ENCODE assay signal across 12 cellular contexts in genomic region chr2:145751155-145751554, GRCh38.
DNase-seq lines count a peak whose midpoint lies in the region; ATAC-seq and TF ChIP-seq lines count a peak whose summit lies in the region.
"Had no signal": no experiment of that assay in that cellular context is flagged by ENCODE, and none has a peak within 500 bp of the region (broad histone marks: within the 10 kb centered on the region; RNA-seq: fewer than 3 reads in every experiment).

No MANE protein-coding gene starts in this region.

- no peaks in the 10 kb centered on the region for H3K9me2 ChIP-seq in Karpas-422 (replicated peaks; ENCODE audit: insufficient read depth, low read length)

- no peak overlapping the region for H4K8ac ChIP-seq in neuronal stem cell (ENCODE audit: low read depth, low read length)

- H4K20me1 ChIP-seq in BLaER1 (no peaks in the 10 kb centered on the region), Karpas-422 (ENCODE audit: insufficient read depth, low read depth, low read length) (no peaks in the 10 kb centered on the region)

- H2AK5ac ChIP-seq in neuronal stem cell (ENCODE audit: low read depth, low read length) = no peak overlapping the region

- H3K27ac Mint-ChIP-seq in activated CD4-positive, alpha-beta T cell treated with anti-CD3 and anti-CD28 coated beads, Interleukin-2, amount 10 ng/mL, durations not matched to agents 7 days and 5 days = no peak overlapping the region

- peaks cover 2% of the 10 kb centered on the region for H3K27me3 Mint-ChIP-seq in activated CD4-positive, alpha-beta T cell treated with anti-CD3 and anti-CD28 coated beads, Interleukin-2, amount 10 ng/mL, durations not matched to agents 7 days and 5 days

- H2BK15ac ChIP-seq in neuronal stem cell (ENCODE audit: low read length) = no peak overlapping the region

- H2BK120ac ChIP-seq in neuronal stem cell (ENCODE audit: low read depth, low read length) = no peak overlapping the region

- no peak overlapping the region for H3K23ac ChIP-seq in neuronal stem cell (ENCODE audit: low read depth, low read length, poor library complexity)

- H3K36me3 Mint-ChIP-seq in activated CD4-positive, alpha-beta T cell treated with anti-CD3 and anti-CD28 coated beads, Interleukin-2, amount 10 ng/mL, durations not matched to agents 7 days and 5 days (ENCODE audit: low read depth) = no peaks in the 10 kb centered on the region

- no peaks in the 10 kb centered on the region for H3K36me3 ChIP-seq in BLaER1
- H3K36me3 ChIP-seq in Karpas-422 (ENCODE audit: insufficient read depth, low read length) = no peaks in the 10 kb centered on the region
- no peaks in the 10 kb centered on the region for H3K36me3 ChIP-seq in neuronal stem cell (replicated peaks in 1 of 2; ENCODE audit: control insufficient read depth in 2 of 2, insufficient read depth in 2 of 2, low read length in 2 of 2)
- H3K36me3 ChIP-seq: pancreas had no signal

- POLR2A ChIA-PET in activated CD4-positive, alpha-beta T cell treated with anti-CD3 and anti-CD28 coated beads, Interleukin-2, amount 10 ng/mL, durations not matched to agents 7 days and 5 days (lab: Charles Lee) = no interaction called here

- H3K27ac ChIP-seq in BLaER1 = no peak overlapping the region
- H3K27ac ChIP-seq in Karpas-422 (ENCODE audit: low read length) = peak overlapping the region; percentile 92
- H3K27ac ChIP-seq in neuronal stem cell (replicated peaks; ENCODE audit: low read length) = no peak overlapping the region
- H3K27ac ChIP-seq: epithelial cell of prostate had no signal

- H3K27me3 ChIP-seq in BLaER1 = no peaks in the 10 kb centered on the region
- H3K27me3 ChIP-seq in Karpas-422 (ENCODE audit: low read length) = no peaks in the 10 kb centered on the region
- no peaks in the 10 kb centered on the region for H3K27me3 ChIP-seq in neuronal stem cell (ENCODE audit: control insufficient read depth in 3 of 3, insufficient read depth in 3 of 3, low read depth in 1 of 3, low read length in 3 of 3)
- H3K27me3 ChIP-seq: pancreas had no signal

- H3K14ac ChIP-seq in neuronal stem cell (ENCODE audit: low read length) = no peak overlapping the region

- H3K4me1 ChIP-seq in BLaER1 (peaks cover 39% of the 10 kb centered on the region), Karpas-422 (ENCODE audit: low read length) (peaks cover 56% of the 10 kb centered on the region), neuronal stem cell (ENCODE audit: control insufficient read depth in 2 of 2, insufficient read depth in 1 of 2, low read depth in 1 of 2, low read length in 2 of 2) (peaks cover 6 to 9% of the 10 kb centered on the region in 2 donors)

- H3K79me2 ChIP-seq in Karpas-422 (ENCODE audit: low read length) = no peaks in the 10 kb centered on the region

- H4K91ac ChIP-seq in neuronal stem cell (ENCODE audit: low read depth, low read length, poor library complexity) = no peak overlapping the region

- WGBS in neuronal stem cell (ENCODE audit: extremely low coverage in 2 of 2, insufficient read length in 2 of 2, insufficient replicate concordance in 1 of 2), 2 donors = no CpG with 5 or more reads among the region's 1 CpG

- H3K9me3 Mint-ChIP-seq in activated CD4-positive, alpha-beta T cell treated with anti-CD3 and anti-CD28 coated beads, Interleukin-2, amount 10 ng/mL, durations not matched to agents 7 days and 5 days = no peaks in the 10 kb centered on the region

- H2BK5ac ChIP-seq in neuronal stem cell (ENCODE audit: low read length) = no peak overlapping the region

- peaks cover 14% of the 10 kb centered on the region for H3K4me1 Mint-ChIP-seq in activated CD4-positive, alpha-beta T cell treated with anti-CD3 and anti-CD28 coated beads, Interleukin-2, amount 10 ng/mL, durations not matched to agents 7 days and 5 days

- H3K9ac ChIP-seq in BLaER1 (no peak overlapping the region), Karpas-422 (ENCODE audit: low read length) (peak overlapping the region; percentile 52), neuronal stem cell (ENCODE audit: low read depth, low read length, poor library complexity) (no peak overlapping the region)

- no peaks in the 10 kb centered on the region for H3K79me1 ChIP-seq in neuronal stem cell (ENCODE audit: low read depth, low read length)

- H3K4me2 ChIP-seq in BLaER1 = peak overlapping the region; percentile 71
- peak overlapping the region; percentile 70 for H3K4me2 ChIP-seq in Karpas-422 (ENCODE audit: low read depth, low read length, poor library complexity, severe bottlenecking)
- H3K4me2 ChIP-seq in neuronal stem cell (ENCODE audit: insufficient read depth, low read length, poor library complexity, severe bottlenecking) = no peak overlapping the region

- no peak overlapping the region for H3K4me3 Mint-ChIP-seq in activated CD4-positive, alpha-beta T cell treated with anti-CD3 and anti-CD28 coated beads, Interleukin-2, amount 10 ng/mL, durations not matched to agents 7 days and 5 days

- DNase-seq in Karpas-422 = no peak
- peak; percentile 49 for DNase-seq in choroid plexus epithelial cell (ENCODE audit: low read depth)
- no peak for DNase-seq in neuronal stem cell (ENCODE audit: low spot score)
- DNase-seq in activated CD4-positive, alpha-beta T cell treated with anti-CD3 and anti-CD28 coated beads, Interleukin-2, amount 10 ng/mL, durations not matched to agents 7 days and 5 days = no peak
- DNase-seq in DMS 273 (lab: John Stamatoyannopoulos, UW; ENCODE audit: unreplicated experiment) = no peak
- no peak for DNase-seq in effector CD4-positive, alpha-beta T cell
- DNase-seq: NCI-H1092 treated with DMSO at 0.1 percent for 48 hours, NCI-H526 treated with DMSO at 0.1 percent for 48 hours, pancreas had no signal

- ATAC-seq in HG03045 (IDR thresholded peaks at IDR 0.05; ENCODE audit: unreplicated experiment) = no peak

- no peak for TF ChIP-seq CTCF in choroid plexus epithelial cell (conservative IDR thresholded peaks at IDR 0.05; ENCODE audit: low read depth, low read length)

- no peak overlapping the region for H3K18ac ChIP-seq in neuronal stem cell (ENCODE audit: low read length)

- no peaks in the 10 kb centered on the region for H3K9me3 ChIP-seq in BLaER1
- H3K9me3 ChIP-seq in Karpas-422 (ENCODE audit: low read length) = no peaks in the 10 kb centered on the region
- no peaks in the 10 kb centered on the region for H3K9me3 ChIP-seq in neuronal stem cell (replicated peaks in 1 of 2; ENCODE audit: control insufficient read depth in 2 of 2, insufficient read depth in 1 of 2, low read depth in 1 of 2, low read length in 2 of 2)
- H3K9me3 ChIP-seq: pancreas had no signal

- H2BK12ac ChIP-seq in neuronal stem cell (ENCODE audit: low read length) = no peak overlapping the region

- H3K4me3 ChIP-seq in BLaER1 (no peak overlapping the region), Karpas-422 (ENCODE audit: low read length) (peak overlapping the region; percentile 37), choroid plexus epithelial cell (ENCODE audit: low read depth, low read length) (no peak overlapping the region), neuronal stem cell (ENCODE audit: low read length in 2 of 2) (no peak overlapping the region)
- H3K4me3 ChIP-seq: pancreas had no signal

- H2AFZ ChIP-seq in Karpas-422 (ENCODE audit: low read length) = peak overlapping the region; percentile 78; the same call in 1 of the 2 replicates
- H2AFZ ChIP-seq in neuronal stem cell (ENCODE audit: low read length) = peak overlapping the region; percentile 19

- H3K4ac ChIP-seq in neuronal stem cell (ENCODE audit: low read length) = no peak overlapping the region

- CTCF ChIA-PET in activated CD4-positive, alpha-beta T cell treated with anti-CD3 and anti-CD28 coated beads, Interleukin-2, amount 10 ng/mL, durations not matched to agents 7 days and 5 days (lab: Charles Lee) = no interaction called here
